9 cellular contexts compared by ENCODE assay signal in the genomic region with DNA sequence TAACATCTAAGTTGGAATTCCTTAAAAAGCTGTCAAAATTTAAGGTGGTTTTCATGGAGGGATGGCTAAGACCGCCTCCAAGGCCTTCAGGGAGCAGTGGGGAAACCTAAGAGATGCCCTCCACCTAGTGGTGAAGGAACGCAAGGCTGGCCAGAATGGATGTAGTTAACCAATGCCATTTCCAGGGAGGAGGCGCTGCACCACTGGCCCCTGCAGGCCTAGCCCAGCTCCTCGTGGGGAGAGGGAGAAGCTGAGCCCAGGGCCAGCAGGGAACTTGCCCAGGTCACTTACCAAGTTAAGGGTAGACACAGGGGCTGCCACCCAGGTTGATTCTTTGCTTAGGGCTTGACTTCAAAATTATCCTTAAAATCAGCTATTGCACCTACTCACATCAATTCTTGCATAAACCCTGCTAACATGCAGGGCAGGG. TPM values are rescaled to one million over a fixed set of nuclear protein-coding genes. Genes with fewer than 3 reads are reported as not detected.
DNase-seq lines count a peak whose midpoint lies in the region; ATAC-seq and TF ChIP-seq lines count a peak whose summit lies in the region.
"Had no signal": no experiment of that assay in that cellular context is flagged by ENCODE, and none has a peak within 500 bp of the region (broad histone marks: within the 10 kb centered on the region; RNA-seq: fewer than 3 reads in every experiment).

No MANE protein-coding gene starts in this region.

- H3K9me3 ChIP-seq in HAP-1 (no peaks in the 10 kb centered on the region), SJCRH30 (replicated peaks) (no peaks in the 10 kb centered on the region), aorta (ENCODE audit: control insufficient read depth, low read length) (peaks cover 2% of the 10 kb centered on the region)

- POLR2A ChIA-PET in GM10248 (lab: Yijun Ruan, JAX): no interaction called here

- TF ChIP-seq CTCF in GM10248 (IDR thresholded peaks at IDR 0.05; ENCODE audit: control extremely low read depth, extremely low read depth, low read depth, missing control alignments) (peak; percentile 97), progenitor cell of endocrine pancreas (IDR thresholded peaks at IDR 0.05; ENCODE audit: unreplicated experiment) (peak; percentile 92)

- H3K4me3 ChIP-seq in HAP-1 (no peak overlapping the region), SJCRH30 (no peak overlapping the region), aorta (ENCODE audit: low read length in 2 of 2) (no peak overlapping the region)
- H3K4me3 ChIP-seq: skin epidermis had no signal

- DNase-seq in GM10248 (ENCODE audit: extremely low spot score): peak; percentile 75
- DNase-seq in HAP-1 (ENCODE audit: low spot score in 2 of 2): peak; percentile 70 to 85
- DNase-seq in LoVo (ENCODE audit: low spot score): peak; percentile 80
- peak; percentile 61 to 78 for DNase-seq in SJCRH30
- DNase-seq in activated gamma-delta T cell treated with Interleukin-2 at 50 U/mL for 16 hours: peak; percentile 65
- DNase-seq in globus pallidus (ENCODE audit: low spot score): peak; percentile 58
- peak; percentile 63 for DNase-seq in progenitor cell of endocrine pancreas (ENCODE audit: low spot score, unreplicated experiment)
- DNase-seq in aorta: peak in 1 of 2 donors; percentile 78

- H3K4me1 ChIP-seq in HAP-1 (no peaks in the 10 kb centered on the region), SJCRH30 (no peaks in the 10 kb centered on the region), aorta (ENCODE audit: control insufficient read depth in 1 of 2, insufficient read depth in 2 of 2, low read length in 2 of 2) (no peaks in the 10 kb centered on the region)

- H3K4me3 Mint-ChIP-seq in progenitor cell of endocrine pancreas (ENCODE audit: low read depth): no peak overlapping the region

- no peaks in the 10 kb centered on the region for H3K4me1 Mint-ChIP-seq in progenitor cell of endocrine pancreas (ENCODE audit: low read depth)

- H3K27me3 ChIP-seq in HAP-1 (ENCODE audit: low read depth) (no peaks in the 10 kb centered on the region), SJCRH30 (peaks cover 1% of the 10 kb centered on the region; the same call in 1 of the 2 replicates), aorta (ENCODE audit: control insufficient read depth in 1 of 2, insufficient read depth in 2 of 2, low read length in 1 of 2) (no peaks in the 10 kb centered on the region)

- peak; percentile 59 for ATAC-seq in aorta (ENCODE audit: low FRiP score)

- CTCF ChIA-PET in GM10248 (lab: Yijun Ruan, JAX): interaction anchor here (0.6 to 9.9 kb wide), 64 partner anchors 10 to 350 kb away, joined by 3 to 99 read pairs (median 5); a partner anchor contains a TSS

- WGBS in aorta, 2 donors: 12 to 14% methylated on average over 4 of the region's 4 CpGs

- H3K27ac Mint-ChIP-seq in progenitor cell of endocrine pancreas: no peak overlapping the region

- no peak overlapping the region for H3K27ac ChIP-seq in SJCRH30
- H3K27ac ChIP-seq in aorta (ENCODE audit: low read depth in 1 of 2, low read length in 2 of 2): no peak overlapping the region

- H3K36me3 Mint-ChIP-seq in progenitor cell of endocrine pancreas (ENCODE audit: insufficient read depth): no peaks in the 10 kb centered on the region

- peaks cover 3% of the 10 kb centered on the region for H3K27me3 Mint-ChIP-seq in progenitor cell of endocrine pancreas

- H3K9me3 Mint-ChIP-seq in progenitor cell of endocrine pancreas (ENCODE audit: low read depth): no peaks in the 10 kb centered on the region

- in situ Hi-C loops in HAP-1 (cut with MboI; ENCODE audit: low sequenced_read_pairs): loop anchor here (25.0 kb wide), 1 partner anchor 331 kb away; a partner anchor contains a TSS

- intact Hi-C loops in aorta (cut with DNase I): no loop called here

- no peaks in the 10 kb centered on the region for H3K36me3 ChIP-seq in HAP-1 (replicated peaks)
- no peaks in the 10 kb centered on the region for H3K36me3 ChIP-seq in SJCRH30
- H3K36me3 ChIP-seq in aorta (ENCODE audit: control insufficient read depth in 1 of 2, insufficient read depth in 2 of 2, low read length in 1 of 2): no peaks in the 10 kb centered on the region

RNA-seq across cellular contexts. Expression of a gene that starts 32.0 kb away (rescaled TPM):
- total RNA-seq in SJCRH30 (2014; rRNA removed; shearing (Covaris generic)): 52.4 and 62.4 TPM in 2 replicates
- total RNA-seq in progenitor cell of endocrine pancreas (26.5 and 26.9 TPM in 2 replicates), aorta (1 to 10 TPM; 5.4 to 5.9 TPM)
- polyA plus RNA-seq in aorta: 1 to 10 TPM; 1.3 to 4.1 TPM
